Comparison of ENCODE assay signal across 8 cellular contexts in genomic region chr14:74251546-74252030, GRCh38. TPM values are rescaled to one million over a fixed set of nuclear protein-coding genes. Genes with fewer than 3 reads are reported as not detected.
DNase-seq lines count a peak whose midpoint lies in the region; ATAC-seq, FAIRE-seq and TF ChIP-seq lines count a peak whose summit lies in the region.

No MANE protein-coding gene starts in this region.

- ATAC-seq in HG03175 (IDR thresholded peaks at IDR 0.05; ENCODE audit: unreplicated experiment) (peak; percentile 82), lung (ENCODE audit: insufficient read depth, low FRiP score) (peak; percentile 93)

- no peak for TF ChIP-seq POLR2A in GM12892 (IDR thresholded peaks at IDR 0.05; ENCODE audit: low read depth, low read length)

- CTCF ChIA-PET in activated CD4-positive, alpha-beta T cell treated with anti-CD3 and anti-CD28 coated beads, Interleukin-2, amount 10 ng/mL, durations not matched to agents 7 days and 5 days (lab: Charles Lee): interaction anchor here (0.5 to 1.8 kb wide), 15 partner anchors 9 to 511 kb away, joined by 3 to 8 read pairs (median 3); partner anchors contain the start of genes ABCD4 and VSX2

- H3K9me3 ChIP-seq in lung (ENCODE audit: control insufficient read depth in 2 of 2, insufficient read depth in 1 of 2, low read length in 1 of 2): no peaks in the 10 kb centered on the region

- POLR2A ChIA-PET in activated CD4-positive, alpha-beta T cell treated with anti-CD3 and anti-CD28 coated beads, Interleukin-2, amount 10 ng/mL, durations not matched to agents 7 days and 5 days (lab: Charles Lee): no interaction called here

- no peak overlapping the region for H3K27ac Mint-ChIP-seq in activated CD4-positive, alpha-beta T cell treated with anti-CD3 and anti-CD28 coated beads, Interleukin-2, amount 10 ng/mL, durations not matched to agents 7 days and 5 days

- FAIRE-seq in GM12892 (lab: Jason Lieb, UNC): peak; percentile 96

- WGBS in lung, 2 donors: 11 to 12% methylated on average over 11 of the region's 11 CpGs

- DNase-seq in 8988T (peak; percentile 67), GM12892 (ENCODE audit: insufficient read length) (peak; percentile 62), NCI-H524 (lab: John Stamatoyannopoulos, UW) (peak; percentile 76 to 85), dedifferentiated amniotic fluid mesenchymal stem cell (ENCODE audit: extremely low spot score) (peak; percentile 68), lung (ENCODE audit: low spot score) (peak; percentile 79)
- peak; percentile 83 for DNase-seq in activated CD4-positive, alpha-beta T cell treated with anti-CD3 and anti-CD28 coated beads, Interleukin-2, amount 10 ng/mL, durations not matched to agents 7 days and 5 days
- peak; percentile 49 to 68 (median 55) for DNase-seq in stimulated activated CD4-positive, alpha-beta T cell treated with anti-CD3 and anti-CD28 coated beads, TNF-alpha, amount 100 ng/mL, for 24 hours (ENCODE audit: low read depth in 3 of 3)

- H3K27ac ChIP-seq in lung (ENCODE audit: low read depth in 1 of 2, low read length in 1 of 2): no peak overlapping the region

- H3K27me3 ChIP-seq in lung (ENCODE audit: control insufficient read depth, insufficient read depth): no peaks in the 10 kb centered on the region

- no peaks in the 10 kb centered on the region for H3K36me3 ChIP-seq in lung (ENCODE audit: control insufficient read depth in 2 of 2, insufficient read depth in 2 of 2, low read length in 2 of 2)

- H3K4me1 Mint-ChIP-seq in activated CD4-positive, alpha-beta T cell treated with anti-CD3 and anti-CD28 coated beads, Interleukin-2, amount 10 ng/mL, durations not matched to agents 7 days and 5 days: peaks cover 8% of the 10 kb centered on the region

- peaks cover 12% of the 10 kb centered on the region for H3K27me3 Mint-ChIP-seq in activated CD4-positive, alpha-beta T cell treated with anti-CD3 and anti-CD28 coated beads, Interleukin-2, amount 10 ng/mL, durations not matched to agents 7 days and 5 days

- no peaks in the 10 kb centered on the region for H3K4me1 ChIP-seq in lung (ENCODE audit: control insufficient read depth in 2 of 2, insufficient read depth in 2 of 2, low read length in 2 of 2)

- H3K4me3 ChIP-seq in lung: no peak overlapping the region

- peak; percentile 83 for TF ChIP-seq CTCF in lung (IDR thresholded peaks at IDR 0.05; ENCODE audit: control extremely low read depth, extremely low read depth)

- peak overlapping the region; percentile 36 for H3K4me3 Mint-ChIP-seq in activated CD4-positive, alpha-beta T cell treated with anti-CD3 and anti-CD28 coated beads, Interleukin-2, amount 10 ng/mL, durations not matched to agents 7 days and 5 days

- no peaks in the 10 kb centered on the region for H3K36me3 Mint-ChIP-seq in activated CD4-positive, alpha-beta T cell treated with anti-CD3 and anti-CD28 coated beads, Interleukin-2, amount 10 ng/mL, durations not matched to agents 7 days and 5 days (ENCODE audit: low read depth)

- no peaks in the 10 kb centered on the region for H3K9me3 Mint-ChIP-seq in activated CD4-positive, alpha-beta T cell treated with anti-CD3 and anti-CD28 coated beads, Interleukin-2, amount 10 ng/mL, durations not matched to agents 7 days and 5 days

RNA-seq across cellular contexts. Expression of gene VSX2, which starts 12.3 kb away (rescaled TPM):
- 0.08 TPM for polyA plus RNA-seq in GM12892 (2012; ENCODE audit: missing spikeins)
- not detected for total RNA-seq in activated CD4-positive, alpha-beta T cell treated with anti-CD3 and anti-CD28 coated beads, Interleukin-2, amount 10 ng/mL, durations not matched to agents 7 days and 5 days
- total RNA-seq in lung: not detected
- not detected for polyA plus RNA-seq in lung

RNA-seq across cellular contexts. Expression of gene ABCD4, which starts 51.1 kb away (rescaled TPM):
- 25.0 TPM for polyA plus RNA-seq in GM12892 (2012; ENCODE audit: missing spikeins)
- total RNA-seq in activated CD4-positive, alpha-beta T cell treated with anti-CD3 and anti-CD28 coated beads, Interleukin-2, amount 10 ng/mL, durations not matched to agents 7 days and 5 days: 10 to 100 TPM; 59.6 to 62.4 TPM
- total RNA-seq in lung: 10 to 100 TPM; 43.9 to 72.7 TPM
- polyA plus RNA-seq in lung: 10 to 100 TPM; 25.7 to 42.3 TPM
